ENCODE assay signal across 14 cellular contexts in the genomic region with DNA sequence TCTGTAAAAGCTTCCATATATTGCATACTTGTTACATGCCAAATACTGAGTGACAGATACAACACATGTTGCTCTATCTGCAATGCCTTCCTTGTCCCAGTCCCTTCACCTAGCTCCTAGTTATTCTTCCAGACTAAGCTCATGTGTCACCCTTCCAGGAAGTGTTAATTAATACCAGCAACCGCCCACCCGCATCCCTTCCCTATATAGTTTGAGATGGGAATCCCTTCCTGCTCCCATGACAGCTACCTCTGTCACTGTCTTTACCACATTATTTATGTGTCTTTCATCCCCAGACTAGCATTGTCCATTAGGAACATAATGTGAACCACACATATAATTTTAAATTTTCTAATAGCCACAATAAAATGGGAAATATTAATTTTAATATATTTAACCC. TPM values are rescaled to one million over a fixed set of nuclear protein-coding genes. Genes with fewer than 3 reads are reported as not detected.
A peak's percentile ranks its signal among the peaks of the same experiment; 100 is the strongest.
DNase-seq lines count a peak whose midpoint lies in the region; ATAC-seq, FAIRE-seq and TF ChIP-seq lines count a peak whose summit lies in the region.
"Had no signal": no experiment of that assay in that cellular context is flagged by ENCODE, and none has a peak within 500 bp of the region (broad histone marks: within the 10 kb centered on the region; RNA-seq: fewer than 3 reads in every experiment).

No MANE protein-coding gene starts in this region.

- H3K4me3 ChIP-seq in SJCRH30 (no peak overlapping the region), kidney (ENCODE audit: low read length in 2 of 2) (no peak overlapping the region)
- H3K4me3 ChIP-seq: coronary artery, gastrocnemius medialis, SJSA1 had no signal

- no peak overlapping the region for H3K9ac ChIP-seq in kidney (ENCODE audit: low read length in 2 of 2)

- H3K9me3 ChIP-seq in SJCRH30 (replicated peaks) (no peaks in the 10 kb centered on the region), kidney (ENCODE audit: control insufficient read depth in 1 of 2, low read length in 2 of 2) (no peaks in the 10 kb centered on the region)
- H3K9me3 ChIP-seq: gastrocnemius medialis, SJSA1 had no signal

- DNase-seq in A172 (ENCODE audit: low spot score), result peak; percentile 30
- DNase-seq in EH (ENCODE audit: low read depth), result peak; percentile 39
- peak in 1 of 2 experiments; percentile 21 for DNase-seq in SJCRH30
- peak; percentile 52 for DNase-seq in glomerular visceral epithelial cell (ENCODE audit: extremely low spot score)
- no peak for DNase-seq in NCI-H1105 (lab: John Stamatoyannopoulos, UW)
- DNase-seq in kidney, result no peak
- DNase-seq: activated gamma-delta T cell treated with Interleukin-2 at 50 U/mL for 16 hours had no signal

- H3K27me3 ChIP-seq in SJCRH30, result no peaks in the 10 kb centered on the region
- H3K27me3 ChIP-seq: gastrocnemius medialis, SJSA1 had no signal

- H3K27ac ChIP-seq in SJCRH30 (0 out of 2 replicates have a peak overlapping the region, but pooled peaks have one; percentile 8), kidney (ENCODE audit: low read depth in 2 of 2, low read length in 2 of 2) (no peak overlapping the region)
- H3K27ac ChIP-seq: coronary artery, SJSA1 had no signal

- intact Hi-C loops in kidney (cut with DNase I), result no loop called here

- H3K36me3 ChIP-seq in SJCRH30 (no peaks in the 10 kb centered on the region), kidney (ENCODE audit: control insufficient read depth in 1 of 2, insufficient read depth in 2 of 2, low read length in 2 of 2) (no peaks in the 10 kb centered on the region)
- H3K36me3 ChIP-seq: gastrocnemius medialis, SJSA1 had no signal

- no peak for FAIRE-seq in kidney (lab: Jason Lieb, UNC)
- FAIRE-seq: D721Med, GM18507 had no signal

- no peak for ATAC-seq in GM18870 (IDR thresholded peaks at IDR 0.05; ENCODE audit: unreplicated experiment)
- ATAC-seq in HG03039 (IDR thresholded peaks at IDR 0.05; ENCODE audit: unreplicated experiment), result no peak

- TF ChIP-seq CTCF in kidney (IDR thresholded peaks at IDR 0.05; ENCODE audit: borderline replicate concordance, extremely low read depth, insufficient read depth), result no peak

- H3K4me1 ChIP-seq in SJCRH30 (peaks cover 8% of the 10 kb centered on the region), kidney (ENCODE audit: control insufficient read depth in 1 of 2, insufficient read depth in 1 of 2, low read depth in 1 of 2, low read length in 2 of 2) (peaks cover 0 to 6% of the 10 kb centered on the region in 2 donors)
- H3K4me1 ChIP-seq: gastrocnemius medialis had no signal

RNA-seq across cellular contexts. Expression of gene FRY, which starts 49.5 kb away (rescaled TPM):
- total RNA-seq in A172 (2014; rRNA removed; shearing (Covaris generic)), result 0.21 and 0.62 TPM in 2 replicates
- total RNA-seq in SJCRH30 (2014; rRNA removed; shearing (Covaris generic)), result 3.0 and 4.8 TPM in 2 replicates
- 69.5 TPM for total RNA-seq in kidney
- polyA plus RNA-seq in kidney (ENCODE audit: insufficient read depth, low read depth, low replicate concordance), result 21.8 TPM

Comparison
In these comparisons a context has a peak if more than half of its experiments do, and no peak if none do; other contexts are left out.
1. DNase-seq: peak in A172 (single experiment), EH (single experiment) and glomerular visceral epithelial cell (single experiment); none in NCI-H1105 (single experiment) and kidney (single experiment).
2. RNA of gene FRY, which starts 49.5 kb away (total RNA-seq): 69.5 TPM in kidney (single experiment); 3.0 to 4.8 TPM in SJCRH30 and 0.21 to 0.62 TPM in A172; every median in the first group is over 10 times any median in the second.